7 cellular contexts compared by ENCODE assay signal in genomic region chr19:30699871-30700280, GRCh38.
"Had no signal": no experiment of that assay in that cellular context is flagged by ENCODE, and none has a peak within 500 bp of the region (broad histone marks: within the 10 kb centered on the region; RNA-seq: fewer than 3 reads in every experiment).

No MANE protein-coding gene starts in this region.

- H3K4me3 ChIP-seq: GM23248, HAP-1 had no signal

- H3K36me3 ChIP-seq: HAP-1 had no signal

- H3K4me1 Mint-ChIP-seq: IgD-negative memory B cell had no signal

- DNase-seq: GM23248, GOT3, H7, KG1 had no signal

- ATAC-seq: HCT116 had no signal

- H3K27me3 Mint-ChIP-seq: IgD-negative memory B cell had no signal

- H3K27ac Mint-ChIP-seq: IgD-negative memory B cell had no signal

- H3K27ac ChIP-seq: GM23248 had no signal
